In the genomic region with DNA sequence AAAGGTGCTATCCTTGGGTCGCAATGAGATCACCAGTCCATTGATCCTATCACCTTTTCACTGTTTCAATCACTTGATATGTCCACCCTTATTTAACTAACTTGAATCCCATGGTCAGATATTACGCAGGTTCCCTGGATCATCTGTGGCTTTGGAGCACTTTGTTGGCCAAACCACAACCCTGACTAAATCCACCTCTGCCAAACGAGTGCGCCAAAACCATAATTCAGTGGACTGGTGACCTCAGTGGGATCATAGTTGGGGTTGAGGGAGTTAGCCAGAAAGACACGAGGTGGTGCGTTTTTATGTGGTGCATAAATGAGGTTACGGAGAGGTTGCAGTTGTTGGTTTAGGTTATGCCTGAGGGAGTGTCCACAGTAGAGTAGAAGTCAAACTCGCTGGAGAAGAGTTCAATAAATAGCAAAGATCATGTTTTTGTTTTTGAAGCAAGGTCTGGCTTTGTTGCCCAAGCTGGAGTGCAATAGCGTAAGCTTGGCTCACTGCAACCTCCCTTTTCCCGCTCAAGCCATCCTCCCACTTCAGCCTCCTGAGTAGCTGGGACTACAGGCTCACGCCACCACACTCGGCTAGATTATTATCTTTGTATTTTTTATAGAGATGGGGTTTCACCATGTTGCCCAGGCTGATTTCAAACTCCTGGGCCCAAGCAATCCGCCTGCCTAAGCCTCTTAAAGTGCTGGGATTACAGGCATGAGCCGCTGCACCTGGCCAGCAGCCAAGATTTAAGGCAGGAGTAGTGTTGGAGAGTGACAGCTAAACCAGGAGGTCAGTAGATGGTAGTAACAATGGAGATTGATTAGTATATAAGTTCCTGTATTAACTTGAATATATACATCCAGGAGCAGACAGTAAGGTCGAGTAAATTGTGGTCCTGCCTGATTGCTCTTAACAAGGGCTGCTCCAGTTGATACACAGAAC, we compare ENCODE assay signal across 22 cellular contexts. TPM values are rescaled to one million over a fixed set of nuclear protein-coding genes. Genes with fewer than 3 reads are reported as not detected.
DNase-seq lines count a peak whose midpoint lies in the region; ATAC-seq, FAIRE-seq and TF ChIP-seq lines count a peak whose summit lies in the region.
"Had no signal": no experiment of that assay in that cellular context is flagged by ENCODE, and none has a peak within 500 bp of the region (broad histone marks: within the 10 kb centered on the region; RNA-seq: fewer than 3 reads in every experiment).

No MANE protein-coding gene starts in this region.

- no peaks in the 10 kb centered on the region for H3K9me2 ChIP-seq in PC-3 (replicated peaks; ENCODE audit: low read length)

- H3K4me3 ChIP-seq in PC-3 (ENCODE audit: low read length) = no peak overlapping the region

- H4K20me1 ChIP-seq in PC-3 (ENCODE audit: low read length) = no peaks in the 10 kb centered on the region

- DNase-seq in DMS53 (lab: John Stamatoyannopoulos, UW) (peak; percentile 64), HTR-8/SVneo (ENCODE audit: insufficient read length, low spot score) (no peak), PC-3 (peak; percentile 19), left lobe of liver (ENCODE audit: low spot score) (no peak), retina (no peak), GM20000 (ENCODE audit: low spot score) (no peak), NOMO-1 (lab: John Stamatoyannopoulos, UW; ENCODE audit: unreplicated experiment in 2 of 2) (no peak)
- DNase-seq: activated CD4-positive, alpha-beta memory T cell treated with anti-CD3 and anti-CD28 coated beads, Interleukin-2, amount 10 ng/mL, durations not matched to agents 7 days and 5 days; activated T-cell treated with anti-CD3 and anti-CD28 coated beads, Interleukin-2, amount 50 U/mL, for 48 hours; cerebellar nuclear complex; endodermal cell; KG1; left cardiac atrium; NCI-H1436; NCI-H774; occipital lobe; small intestine; trophoblast cell had no signal

- H3K9ac ChIP-seq in PC-3 (ENCODE audit: low read length) = no peak overlapping the region

- H3K27ac ChIP-seq in PC-3 (ENCODE audit: low read length) = no peak overlapping the region
- H3K27ac ChIP-seq: RWPE1, VCaP had no signal

- H3K4me2 ChIP-seq in PC-3 (ENCODE audit: low read length) = no peak overlapping the region

- ATAC-seq in PC-3 (no peak), left lobe of liver (peak; percentile 86)
- ATAC-seq: stimulated activated effector memory CD8-positive, alpha-beta T cell treated with anti-CD3 and anti-CD28 coated beads, Interleukin-12 subunit alpha, Interleukin-12 subunit beta, amount 100 ng/mL, for 72 hours had no signal

- no peaks in the 10 kb centered on the region for H3K36me3 ChIP-seq in PC-3 (ENCODE audit: low read depth, low read length)

- CTCF ChIA-PET in PC-3 (lab: Charles Lee) = no interaction called here

- no TSS peak for BruUV-seq in PC-3 (replicated peaks; lab: Mats Ljungman, UMichigan)

- no peaks in the 10 kb centered on the region for H3K27me3 ChIP-seq in PC-3 (ENCODE audit: low read length)

- no peaks in the 10 kb centered on the region for H3K9me3 ChIP-seq in PC-3 (ENCODE audit: low read length)

- POLR2A ChIA-PET in PC-3 (lab: Charles Lee; ENCODE audit: unreplicated experiment) = no interaction called here

- TF ChIP-seq CTCF in PC-3 (conservative IDR thresholded peaks at IDR 0.05; ENCODE audit: low read depth, low read length) = no peak
- TF ChIP-seq CTCF in GM20000 (IDR thresholded peaks at IDR 0.05; ENCODE audit: extremely low read depth, missing control alignments) = no peak

- no peak overlapping the region for H2AFZ ChIP-seq in PC-3 (ENCODE audit: low read length)

- H3F3A ChIP-seq in PC-3 (ENCODE audit: low read length, unreplicated experiment) = no peaks in the 10 kb centered on the region

- peak; percentile 23 for FAIRE-seq in HTR-8/SVneo (lab: Jason Lieb, UNC)
- FAIRE-seq: small intestine had no signal

- H3K4me1 ChIP-seq in PC-3 (ENCODE audit: insufficient read depth, low read length) = no peaks in the 10 kb centered on the region

- no peaks in the 10 kb centered on the region for H3K79me2 ChIP-seq in PC-3 (ENCODE audit: low read length)

- intact Hi-C loops in PC-3 (cut with micrococcal nuclease) = no loop called here

RNA-seq across cellular contexts. Expression of a gene that starts 4.5 kb away (rescaled TPM):
- total RNA-seq in PC-3 (2014; rRNA removed) (not detected in 2 replicates), left lobe of liver (not detected)
- total RNA-seq: activated CD4-positive, alpha-beta memory T cell treated with anti-CD3 and anti-CD28 coated beads, Interleukin-2, amount 10 ng/mL, durations not matched to agents 7 days and 5 days; endodermal cell; fibroblast of villous mesenchyme; left cardiac atrium had no signal

RNA-seq across cellular contexts. Expression of a gene that starts 19.9 kb away (rescaled TPM):
- total RNA-seq in PC-3 (2014; rRNA removed) (0.44 TPM in 1 of 2 replicates, not detected in the other), left lobe of liver (not detected)
- total RNA-seq: activated CD4-positive, alpha-beta memory T cell treated with anti-CD3 and anti-CD28 coated beads, Interleukin-2, amount 10 ng/mL, durations not matched to agents 7 days and 5 days; fibroblast of villous mesenchyme; left cardiac atrium; occipital lobe had no signal

RNA-seq across cellular contexts. Expression of a gene that starts 21.9 kb away (rescaled TPM):
- total RNA-seq in PC-3 (2014; rRNA removed) (83.5 and 88.0 TPM in 2 replicates), left lobe of liver (14.7 TPM)

RNA-seq across cellular contexts. Expression of a gene that starts 42.1 kb away (rescaled TPM):
- total RNA-seq in PC-3 (2014; rRNA removed) (813 and 931 TPM in 2 replicates), left lobe of liver (307 TPM)

RNA-seq across cellular contexts. Expression of a gene that starts 42.5 kb away (rescaled TPM):
- 129 and 150 TPM in 2 replicates for total RNA-seq in PC-3 (2014; rRNA removed)
- 18.0 TPM for total RNA-seq in left lobe of liver

Comparison
In these comparisons a context has a peak if more than half of its experiments do, and no peak if none do; other contexts are left out.
1. DNase-seq: peak in DMS53 (single experiment) and PC-3 (single experiment); none in HTR-8/SVneo (single experiment), left lobe of liver (single experiment), retina (single experiment), GM20000 (single experiment) and NOMO-1 (0 of 2).